Comparison of ENCODE assay signal across 17 cellular contexts in genomic region chr1:185479781-185480180, GRCh38.
A peak's percentile ranks its signal among the peaks of the same experiment; 100 is the strongest.
DNase-seq lines count a peak whose midpoint lies in the region; ATAC-seq lines count a peak whose summit lies in the region.
"Had no signal": no experiment of that assay in that cellular context is flagged by ENCODE, and none has a peak within 500 bp of the region (broad histone marks: within the 10 kb centered on the region; RNA-seq: fewer than 3 reads in every experiment).

No MANE protein-coding gene starts in this region.

- H3K27ac ChIP-seq in neuronal stem cell (replicated peaks; ENCODE audit: low read length) (no peak overlapping the region), aorta (ENCODE audit: low read depth in 1 of 2, low read length in 2 of 2) (no peak overlapping the region)
- H3K27ac ChIP-seq: stomach had no signal

- no peak overlapping the region for H2BK12ac ChIP-seq in neuronal stem cell (ENCODE audit: low read length)

- no peak overlapping the region for H3K14ac ChIP-seq in neuronal stem cell (ENCODE audit: low read length)

- in situ Hi-C loops in SK-MEL-5 (cut with HindIII; ENCODE audit: low pct_unique_long_range_greater_than_20kb, low sequenced_read_pairs): loop anchor here (10.0 kb wide), 1 partner anchor 65 kb away; no protein-coding TSS in a partner anchor

- H3K36me3 ChIP-seq in neuronal stem cell (replicated peaks in 1 of 2; ENCODE audit: control insufficient read depth in 2 of 2, insufficient read depth in 2 of 2, low read length in 2 of 2): no peaks in the 10 kb centered on the region
- no peaks in the 10 kb centered on the region for H3K36me3 ChIP-seq in aorta (ENCODE audit: control insufficient read depth in 1 of 2, insufficient read depth in 2 of 2, low read length in 1 of 2)
- H3K36me3 ChIP-seq: stomach had no signal

- H3K27me3 Mint-ChIP-seq in activated CD4-positive, alpha-beta T cell treated with anti-CD3 and anti-CD28 coated beads, Interleukin-2, amount 10 ng/mL, durations not matched to agents 24 days and 14 days: no peaks in the 10 kb centered on the region
- H3K27me3 Mint-ChIP-seq: activated naive CD8-positive, alpha-beta T cell; naive thymus-derived CD8-positive, alpha-beta T cell had no signal

- H3K79me1 ChIP-seq in neuronal stem cell (ENCODE audit: low read depth, low read length): no peaks in the 10 kb centered on the region

- no peaks in the 10 kb centered on the region for H3K9me3 ChIP-seq in neuronal stem cell (replicated peaks in 1 of 2; ENCODE audit: control insufficient read depth in 2 of 2, insufficient read depth in 1 of 2, low read depth in 1 of 2, low read length in 2 of 2)
- H3K9me3 ChIP-seq in aorta (ENCODE audit: control insufficient read depth, low read length): no peaks in the 10 kb centered on the region
- H3K9me3 ChIP-seq: stomach had no signal

- no peak overlapping the region for H3K18ac ChIP-seq in neuronal stem cell (ENCODE audit: low read length)

- DNase-seq in NCI-H1417 (lab: John Stamatoyannopoulos, UW) (peak; percentile 8 to 76 (median 69)), NCI-H1417 treated with DMSO at 0.1 percent for 48 hours (lab: John Stamatoyannopoulos, UW) (no peak), NCI-H2171 treated with DMSO at 0.1 percent for 48 hours (lab: John Stamatoyannopoulos, UW) (peak; percentile 62), SK-MEL-5 (ENCODE audit: low read depth, low spot score) (peak; percentile 65), neuronal stem cell (ENCODE audit: low spot score) (peak; percentile 18), aorta (no peak), left colon (no peak)
- no peak for DNase-seq in activated CD4-positive, alpha-beta T cell treated with anti-CD3 and anti-CD28 coated beads, Interleukin-2, amount 10 ng/mL, durations not matched to agents 24 days and 14 days
- DNase-seq: 8988T; activated CD8-positive, alpha-beta memory T cell treated with anti-CD3 and anti-CD28 coated beads for 24 hours; DMS 273 treated with DMSO at 0.1 percent for 48 hours; KG1; naive thymus-derived CD8-positive, alpha-beta T cell; NCI-H1048; stomach had no signal

- no peak overlapping the region for H4K91ac ChIP-seq in neuronal stem cell (ENCODE audit: low read depth, low read length, poor library complexity)

- H3K23ac ChIP-seq in neuronal stem cell (ENCODE audit: low read depth, low read length, poor library complexity): no peak overlapping the region

- no peak for ATAC-seq in aorta (ENCODE audit: low FRiP score)
- no peak for ATAC-seq in left colon
- ATAC-seq: esophagus mucosa; naive thymus-derived CD8-positive, alpha-beta T cell had no signal

- peaks cover 15 to 25% of the 10 kb centered on the region in 2 donors for H3K4me1 ChIP-seq in neuronal stem cell (ENCODE audit: control insufficient read depth in 2 of 2, insufficient read depth in 1 of 2, low read depth in 1 of 2, low read length in 2 of 2)
- H3K4me1 ChIP-seq in aorta (ENCODE audit: control insufficient read depth in 1 of 2, insufficient read depth in 2 of 2, low read length in 2 of 2): no peaks in the 10 kb centered on the region
- H3K4me1 ChIP-seq: stomach had no signal

- H3K27me3 ChIP-seq in neuronal stem cell (ENCODE audit: control insufficient read depth in 3 of 3, insufficient read depth in 3 of 3, low read depth in 1 of 3, low read length in 3 of 3) (peaks cover 0 to 18% (median 0%) of the 10 kb centered on the region in 3 experiments), aorta (ENCODE audit: control insufficient read depth in 1 of 2, insufficient read depth in 2 of 2, low read length in 1 of 2) (no peaks in the 10 kb centered on the region)
- H3K27me3 ChIP-seq: stomach had no signal

- no peak overlapping the region for H3K4me2 ChIP-seq in neuronal stem cell (ENCODE audit: insufficient read depth, low read length, poor library complexity, severe bottlenecking)

- no peak overlapping the region for H3K27ac Mint-ChIP-seq in activated CD4-positive, alpha-beta T cell treated with anti-CD3 and anti-CD28 coated beads, Interleukin-2, amount 10 ng/mL, durations not matched to agents 24 days and 14 days
- H3K27ac Mint-ChIP-seq: activated naive CD8-positive, alpha-beta T cell had no signal

- H3K4me1 Mint-ChIP-seq in activated CD4-positive, alpha-beta T cell treated with anti-CD3 and anti-CD28 coated beads, Interleukin-2, amount 10 ng/mL, durations not matched to agents 24 days and 14 days: peaks cover 2% of the 10 kb centered on the region

- no peak overlapping the region for H2AK5ac ChIP-seq in neuronal stem cell (ENCODE audit: low read depth, low read length)

- intact Hi-C loops in aorta (cut with DNase I) (no loop called here), left colon (cut with DNase I, micrococcal nuclease) (no loop called here)
- intact Hi-C loops in activated CD4-positive, alpha-beta T cell treated with anti-CD3 and anti-CD28 coated beads, Interleukin-2, amount 10 ng/mL, durations not matched to agents 24 days and 14 days (cut with micrococcal nuclease): no loop called here

- H3K4me3 Mint-ChIP-seq in activated CD4-positive, alpha-beta T cell treated with anti-CD3 and anti-CD28 coated beads, Interleukin-2, amount 10 ng/mL, durations not matched to agents 24 days and 14 days: no peak overlapping the region
- H3K4me3 Mint-ChIP-seq: activated naive CD8-positive, alpha-beta T cell; naive thymus-derived CD8-positive, alpha-beta T cell had no signal

- H3K4ac ChIP-seq in neuronal stem cell (ENCODE audit: low read length): no peak overlapping the region

- no peak overlapping the region for H4K8ac ChIP-seq in neuronal stem cell (ENCODE audit: low read depth, low read length)

- H2BK5ac ChIP-seq in neuronal stem cell (ENCODE audit: low read length): no peak overlapping the region

- H3K36me3 Mint-ChIP-seq in activated CD4-positive, alpha-beta T cell treated with anti-CD3 and anti-CD28 coated beads, Interleukin-2, amount 10 ng/mL, durations not matched to agents 24 days and 14 days (ENCODE audit: low read depth): no peaks in the 10 kb centered on the region
- H3K36me3 Mint-ChIP-seq: activated naive CD8-positive, alpha-beta T cell; naive thymus-derived CD8-positive, alpha-beta T cell had no signal

- H2BK120ac ChIP-seq in neuronal stem cell (ENCODE audit: low read depth, low read length): no peak overlapping the region

- no peak overlapping the region for H2AFZ ChIP-seq in neuronal stem cell (ENCODE audit: low read length)

- H3K4me3 ChIP-seq in neuronal stem cell (ENCODE audit: low read length in 2 of 2) (no peak overlapping the region), aorta (ENCODE audit: low read length in 2 of 2) (no peak overlapping the region)
- H3K4me3 ChIP-seq: stomach had no signal

- no CpG with 5 or more reads among the region's 6 CpGs for WGBS in neuronal stem cell (ENCODE audit: extremely low coverage in 2 of 2, insufficient read length in 2 of 2, insufficient replicate concordance in 1 of 2), 2 donors
- WGBS in aorta, 2 donors: 68 to 74% methylated on average over 6 of the region's 6 CpGs

- no peak overlapping the region for H2BK15ac ChIP-seq in neuronal stem cell (ENCODE audit: low read length)

- peaks cover 13% of the 10 kb centered on the region for H3K9me3 Mint-ChIP-seq in activated CD4-positive, alpha-beta T cell treated with anti-CD3 and anti-CD28 coated beads, Interleukin-2, amount 10 ng/mL, durations not matched to agents 24 days and 14 days

- no peak overlapping the region for H3K9ac ChIP-seq in neuronal stem cell (ENCODE audit: low read depth, low read length, poor library complexity)

Comparison
In these comparisons a context has a peak if more than half of its experiments do, and no peak if none do; other contexts are left out.
1. DNase-seq: peak in NCI-H1417 (3 of 3), NCI-H2171 treated with DMSO at 0.1 percent for 48 hours (single experiment), SK-MEL-5 (single experiment) and neuronal stem cell (single experiment); none in NCI-H1417 treated with DMSO at 0.1 percent for 48 hours (single experiment), aorta (0 of 2), left colon (0 of 2) and activated CD4-positive, alpha-beta T cell treated with anti-CD3 and anti-CD28 coated beads, Interleukin-2, amount 10 ng/mL, durations not matched to agents 24 days and 14 days (single experiment).